In genomic region chr19:18160441-18160791, GRCh38 we compare ENCODE assay signal across 10 cellular contexts. TPM values are rescaled to one million over a fixed set of nuclear protein-coding genes. Genes with fewer than 3 reads are reported as not detected.
DNase-seq lines count a peak whose midpoint lies in the region; ATAC-seq and TF ChIP-seq lines count a peak whose summit lies in the region.
"Had no signal": no experiment of that assay in that cellular context is flagged by ENCODE, and none has a peak within 500 bp of the region (broad histone marks: within the 10 kb centered on the region; RNA-seq: fewer than 3 reads in every experiment).

No MANE protein-coding gene starts in this region.

- H3K9me3 ChIP-seq in CD4-positive, alpha-beta T cell (ENCODE audit: control insufficient read depth, low read length) = no peaks in the 10 kb centered on the region
- H3K9me3 ChIP-seq in Karpas-422 (ENCODE audit: low read length) (no peaks in the 10 kb centered on the region), breast epithelium (no peaks in the 10 kb centered on the region), psoas muscle (no peaks in the 10 kb centered on the region)
- H3K9me3 ChIP-seq: mucosa of descending colon had no signal

- H3K27ac ChIP-seq in CD4-positive, alpha-beta T cell (ENCODE audit: low read depth, low read length) = no peak overlapping the region
- H3K27ac ChIP-seq in Karpas-422 (ENCODE audit: low read length) = no peak overlapping the region
- peak overlapping the region; percentile 81 to 85 for H3K27ac ChIP-seq in breast epithelium
- peak overlapping the region; percentile 70 for H3K27ac ChIP-seq in psoas muscle

- no peaks in the 10 kb centered on the region for H3K27me3 Mint-ChIP-seq in CD4-positive, alpha-beta T cell
- no peaks in the 10 kb centered on the region for H3K27me3 Mint-ChIP-seq in progenitor cell of endocrine pancreas

- WGBS in psoas muscle, 3 donors = 76 to 85% (median 76%) methylated on average over 4 of the region's 4 CpGs

- no peak for TF ChIP-seq CTCF in CD4-positive, alpha-beta T cell (IDR thresholded peaks at IDR 0.05)
- TF ChIP-seq CTCF in breast epithelium (IDR thresholded peaks at IDR 0.05) (no peak), psoas muscle (IDR thresholded peaks at IDR 0.05) (no peak), progenitor cell of endocrine pancreas (IDR thresholded peaks at IDR 0.05; ENCODE audit: unreplicated experiment) (no peak)

- H3K27ac Mint-ChIP-seq in CD4-positive, alpha-beta T cell = peak overlapping the region; percentile 33
- H3K27ac Mint-ChIP-seq in progenitor cell of endocrine pancreas = no peak overlapping the region

- H3K4me1 Mint-ChIP-seq in CD4-positive, alpha-beta T cell (ENCODE audit: low read depth) = peaks cover 13% of the 10 kb centered on the region
- H3K4me1 Mint-ChIP-seq in progenitor cell of endocrine pancreas (ENCODE audit: low read depth) = no peaks in the 10 kb centered on the region

- no peak overlapping the region; the same call in 1 of the 2 replicates for H2AFZ ChIP-seq in Karpas-422 (ENCODE audit: low read length)

- no peaks in the 10 kb centered on the region for H3K9me3 Mint-ChIP-seq in CD4-positive, alpha-beta T cell
- no peaks in the 10 kb centered on the region for H3K9me3 Mint-ChIP-seq in progenitor cell of endocrine pancreas (ENCODE audit: low read depth)

- H3K4me3 ChIP-seq in Karpas-422 (ENCODE audit: low read length) = peak overlapping the region; percentile 77
- H3K4me3 ChIP-seq in breast epithelium = peak overlapping the region; percentile 40 to 66 (median 52)
- H3K4me3 ChIP-seq in psoas muscle = peak overlapping the region; percentile 53
- H3K4me3 ChIP-seq: mucosa of descending colon had no signal

- no peak for TF ChIP-seq POLR2A in breast epithelium (IDR thresholded peaks at IDR 0.05)

- peak overlapping the region; percentile 83 for H3K9ac ChIP-seq in Karpas-422 (ENCODE audit: low read length)

- CTCF ChIA-PET in CD4-positive, alpha-beta T cell (lab: Charles Lee) = interaction anchor here (1.2 to 1.8 kb wide), 2 partner anchors 8 to 95 kb away, joined by 3 to 9 read pairs; partner anchors contain the start of gene PIK3R2

- H3K4me2 ChIP-seq in Karpas-422 (ENCODE audit: low read depth, low read length, poor library complexity, severe bottlenecking) = peak overlapping the region; percentile 84

- H3K27me3 ChIP-seq in CD4-positive, alpha-beta T cell (ENCODE audit: control insufficient read depth, insufficient read depth, low read length) = no peaks in the 10 kb centered on the region
- H3K27me3 ChIP-seq in Karpas-422 (ENCODE audit: low read length) (no peaks in the 10 kb centered on the region), breast epithelium (no peaks in the 10 kb centered on the region), psoas muscle (ENCODE audit: insufficient read depth in 3 of 3, low read length in 2 of 3) (no peaks in the 10 kb centered on the region)

- intact Hi-C loops in CD4-positive, alpha-beta T cell (cut with DNase I, micrococcal nuclease) = loop anchor here in 1 of 2 experiments (1.0 to 2.0 kb wide), 2 partner anchors 48 to 91 kb away; no protein-coding TSS in a partner anchor
- intact Hi-C loops in breast epithelium (cut with DNase I; ENCODE audit: low total_unique reads) = loop anchor here (10.0 kb wide), 1 partner anchor 46 kb away; no protein-coding TSS in a partner anchor
- intact Hi-C loops in psoas muscle (cut with DNase I) = loop anchor here in 1 of 2 donors (2.0 kb wide), 1 partner anchor 48 kb away; no protein-coding TSS in a partner anchor

- H3K36me3 Mint-ChIP-seq in CD4-positive, alpha-beta T cell (ENCODE audit: low read depth) = peaks cover 16% of the 10 kb centered on the region
- H3K36me3 Mint-ChIP-seq in progenitor cell of endocrine pancreas (ENCODE audit: insufficient read depth) = peaks cover 13% of the 10 kb centered on the region

- DNase-seq in CD4-positive, alpha-beta T cell = no peak
- DNase-seq in Karpas-422 (no peak), breast epithelium (ENCODE audit: low spot score in 2 of 2) (no peak), psoas muscle (no peak), mucosa of gallbladder (ENCODE audit: low spot score) (no peak), progenitor cell of endocrine pancreas (ENCODE audit: low spot score, unreplicated experiment) (no peak), KG1 (lab: John Stamatoyannopoulos, UW) (no peak)
- DNase-seq: NCI-H1436 treated with DMSO at 0.1 percent for 48 hours had no signal

- peaks cover 8% of the 10 kb centered on the region; the same call in 1 of the 2 replicates for H3K36me3 ChIP-seq in Karpas-422 (ENCODE audit: insufficient read depth, low read length)
- H3K36me3 ChIP-seq in breast epithelium = no peaks in the 10 kb centered on the region
- peaks cover 0 to 42% of the 10 kb centered on the region in 2 donors for H3K36me3 ChIP-seq in psoas muscle (ENCODE audit: insufficient read depth in 1 of 2, low read depth in 1 of 2)

- H3K4me3 Mint-ChIP-seq in CD4-positive, alpha-beta T cell = peak overlapping the region; percentile 31
- no peak overlapping the region for H3K4me3 Mint-ChIP-seq in progenitor cell of endocrine pancreas (ENCODE audit: low read depth)

- no peaks in the 10 kb centered on the region for H3K9me2 ChIP-seq in Karpas-422 (replicated peaks; ENCODE audit: insufficient read depth, low read length)

- H3K4me1 ChIP-seq in Karpas-422 (ENCODE audit: low read length) = peaks cover 22% of the 10 kb centered on the region
- peaks cover 12 to 22% of the 10 kb centered on the region in 2 donors for H3K4me1 ChIP-seq in breast epithelium
- H3K4me1 ChIP-seq in psoas muscle = peaks cover 39% of the 10 kb centered on the region

- POLR2A ChIA-PET in CD4-positive, alpha-beta T cell (lab: Charles Lee) = interaction anchor here (1.5 kb wide), 1 partner anchor 9 kb away, joined by 5 read pairs; no protein-coding TSS in a partner anchor

- no peak for ATAC-seq in CD4-positive, alpha-beta T cell (ENCODE audit: poor library complexity)
- ATAC-seq in psoas muscle (peak in 2 of 4 donors; percentile 3 to 13), HG02852 (IDR thresholded peaks at IDR 0.05; ENCODE audit: unreplicated experiment) (no peak)

- no peaks in the 10 kb centered on the region for H4K20me1 ChIP-seq in Karpas-422 (ENCODE audit: insufficient read depth, low read depth, low read length)

- peaks cover 6% of the 10 kb centered on the region for H3K79me2 ChIP-seq in Karpas-422 (ENCODE audit: low read length)

RNA-seq across cellular contexts. Expression of gene PIK3R2, which starts 7.5 kb away (rescaled TPM):
- total RNA-seq in CD4-positive, alpha-beta T cell = 1 to 10 TPM; 4.6 to 5.6 TPM
- 5.1 and 5.7 TPM in 2 replicates for total RNA-seq in Karpas-422 (2014; rRNA removed; shearing (Covaris generic); ENCODE audit: low replicate concordance)
- total RNA-seq in breast epithelium (10 to 100 TPM in 1 of 3 donors, 1 to 10 TPM in 2; 8.6 to 12.1 (median 8.8) TPM), psoas muscle (10 to 100 TPM in 3 of 4 donors, 1 to 10 TPM in 1; 8.6 to 20.8 (median 15.0) TPM), mucosa of gallbladder (74.2 TPM), progenitor cell of endocrine pancreas (58.9 and 61.2 TPM in 2 replicates)
- 1 to 10 TPM; 4.6 to 6.0 (median 4.7) TPM for polyA plus RNA-seq in psoas muscle

RNA-seq across cellular contexts. Expression of gene IFI30, which starts 13.2 kb away (rescaled TPM):
- 10 to 100 TPM; 10.6 to 10.7 TPM for total RNA-seq in CD4-positive, alpha-beta T cell
- total RNA-seq in Karpas-422 (2014; rRNA removed; shearing (Covaris generic); ENCODE audit: low replicate concordance) = 256 and 416 TPM in 2 replicates
- total RNA-seq in breast epithelium (100 to 1,000 TPM in 1 of 3 donors, 10 to 100 TPM in 2; 50.1 to 103 (median 91.6) TPM), psoas muscle (10 to 100 TPM in 3 of 4 donors, 1 to 10 TPM in 1; 4.3 to 21.5 (median 12.5) TPM), mucosa of gallbladder (44.7 TPM), progenitor cell of endocrine pancreas (not detected in 2 replicates)
- 10 to 100 TPM in 1 of 3 donors, 1 to 10 TPM in 2; 1.4 to 11.7 (median 4.7) TPM for polyA plus RNA-seq in psoas muscle

RNA-seq across cellular contexts. Expression of gene MPV17L2, which starts 32.6 kb away (rescaled TPM):
- 1 to 10 TPM; 2.8 to 3.9 TPM for total RNA-seq in CD4-positive, alpha-beta T cell
- total RNA-seq in Karpas-422 (2014; rRNA removed; shearing (Covaris generic); ENCODE audit: low replicate concordance) = 17.0 and 24.2 TPM in 2 replicates
- 10 to 100 TPM; 24.3 to 41.3 (median 37.1) TPM for total RNA-seq in breast epithelium
- 10 to 100 TPM in 1 of 4 donors, 1 to 10 TPM in 3; 5.9 to 12.7 (median 8.4) TPM for total RNA-seq in psoas muscle
- 10 to 100 TPM; 19.9 to 23.3 (median 20.7) TPM for polyA plus RNA-seq in psoas muscle
- total RNA-seq in mucosa of gallbladder = 9.3 TPM
- total RNA-seq in progenitor cell of endocrine pancreas = 10.6 and 11.5 TPM in 2 replicates

RNA-seq across cellular contexts. Expression of gene RAB3A, which starts 43.4 kb away (rescaled TPM):
- total RNA-seq in CD4-positive, alpha-beta T cell = 10 to 100 TPM; 28.9 to 31.2 TPM
- 2.5 and 6.2 TPM in 2 replicates for total RNA-seq in Karpas-422 (2014; rRNA removed; shearing (Covaris generic); ENCODE audit: low replicate concordance)
- 1 to 10 TPM in 2 of 3 donors, under 1 TPM in 1; 0.66 to 1.2 (median 1.1) TPM for total RNA-seq in breast epithelium
- total RNA-seq in psoas muscle = 1 to 10 TPM in 2 of 4 donors, under 1 TPM in 2; 0.86 to 3.6 (median 1.5) TPM
- 1 to 10 TPM in 1 of 3 donors, under 1 TPM in 2; 0.44 to 1.4 (median 0.81) TPM for polyA plus RNA-seq in psoas muscle
- total RNA-seq in mucosa of gallbladder = 5.5 TPM
- 3.3 and 5.1 TPM in 2 replicates for total RNA-seq in progenitor cell of endocrine pancreas

Comparison
In these comparisons a context has a peak if more than half of its experiments do, and no peak if none do; other contexts are left out.
1. H3K27ac ChIP-seq: peak in breast epithelium (2 of 2) and psoas muscle (single experiment); none in CD4-positive, alpha-beta T cell (single experiment) and Karpas-422 (single experiment).
2. Peak in every context shown above with its lines, with median percentiles within 50 percentile points of each other: H3K4me3 ChIP-seq.